1 cellular context compared by ENCODE assay signal in genomic region chr1:160374701-160375443, GRCh38.
TF ChIP-seq lines count a peak whose summit lies in the region.

No MANE protein-coding gene starts in this region.

TF ChIP-seq in GM23338, 12 proteins besides CTCF, POLR2A, EP300 and RAD21 (continued from another document):
- TF ChIP-seq ZNF462 (CRISPR knock-in tag; IDR thresholded peaks at IDR 0.05) (no peak), JUNB (IDR thresholded peaks at IDR 0.05; ENCODE audit: unreplicated experiment) (no peak), CREB1 (CRISPR knock-in tag; IDR thresholded peaks at IDR 0.05; ENCODE audit: low read depth) (no peak), EZH2phosphoT487 (IDR thresholded peaks at IDR 0.05; ENCODE audit: unreplicated experiment) (no peak), STAT1 (IDR thresholded peaks at IDR 0.05; ENCODE audit: unreplicated experiment) (no peak), ZNF114 (CRISPR knock-in tag; IDR thresholded peaks at IDR 0.05) (no peak), NANOG (IDR thresholded peaks at IDR 0.05; ENCODE audit: borderline replicate concordance) (no peak), POLR2AphosphoS5 (IDR thresholded peaks at IDR 0.05; ENCODE audit: low read depth) (no peak)
- TF ChIP-seq, protein P1, sequence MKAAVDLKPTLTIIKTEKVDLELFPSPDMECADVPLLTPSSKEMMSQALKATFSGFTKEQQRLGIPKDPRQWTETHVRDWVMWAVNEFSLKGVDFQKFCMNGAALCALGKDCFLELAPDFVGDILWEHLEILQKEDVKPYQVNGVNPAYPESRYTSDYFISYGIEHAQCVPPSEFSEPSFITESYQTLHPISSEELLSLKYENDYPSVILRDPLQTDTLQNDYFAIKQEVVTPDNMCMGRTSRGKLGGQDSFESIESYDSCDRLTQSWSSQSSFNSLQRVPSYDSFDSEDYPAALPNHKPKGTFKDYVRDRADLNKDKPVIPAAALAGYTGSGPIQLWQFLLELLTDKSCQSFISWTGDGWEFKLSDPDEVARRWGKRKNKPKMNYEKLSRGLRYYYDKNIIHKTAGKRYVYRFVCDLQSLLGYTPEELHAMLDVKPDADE (IDR thresholded peaks at IDR 0.05), result no peak
- TF ChIP-seq, protein P2, sequence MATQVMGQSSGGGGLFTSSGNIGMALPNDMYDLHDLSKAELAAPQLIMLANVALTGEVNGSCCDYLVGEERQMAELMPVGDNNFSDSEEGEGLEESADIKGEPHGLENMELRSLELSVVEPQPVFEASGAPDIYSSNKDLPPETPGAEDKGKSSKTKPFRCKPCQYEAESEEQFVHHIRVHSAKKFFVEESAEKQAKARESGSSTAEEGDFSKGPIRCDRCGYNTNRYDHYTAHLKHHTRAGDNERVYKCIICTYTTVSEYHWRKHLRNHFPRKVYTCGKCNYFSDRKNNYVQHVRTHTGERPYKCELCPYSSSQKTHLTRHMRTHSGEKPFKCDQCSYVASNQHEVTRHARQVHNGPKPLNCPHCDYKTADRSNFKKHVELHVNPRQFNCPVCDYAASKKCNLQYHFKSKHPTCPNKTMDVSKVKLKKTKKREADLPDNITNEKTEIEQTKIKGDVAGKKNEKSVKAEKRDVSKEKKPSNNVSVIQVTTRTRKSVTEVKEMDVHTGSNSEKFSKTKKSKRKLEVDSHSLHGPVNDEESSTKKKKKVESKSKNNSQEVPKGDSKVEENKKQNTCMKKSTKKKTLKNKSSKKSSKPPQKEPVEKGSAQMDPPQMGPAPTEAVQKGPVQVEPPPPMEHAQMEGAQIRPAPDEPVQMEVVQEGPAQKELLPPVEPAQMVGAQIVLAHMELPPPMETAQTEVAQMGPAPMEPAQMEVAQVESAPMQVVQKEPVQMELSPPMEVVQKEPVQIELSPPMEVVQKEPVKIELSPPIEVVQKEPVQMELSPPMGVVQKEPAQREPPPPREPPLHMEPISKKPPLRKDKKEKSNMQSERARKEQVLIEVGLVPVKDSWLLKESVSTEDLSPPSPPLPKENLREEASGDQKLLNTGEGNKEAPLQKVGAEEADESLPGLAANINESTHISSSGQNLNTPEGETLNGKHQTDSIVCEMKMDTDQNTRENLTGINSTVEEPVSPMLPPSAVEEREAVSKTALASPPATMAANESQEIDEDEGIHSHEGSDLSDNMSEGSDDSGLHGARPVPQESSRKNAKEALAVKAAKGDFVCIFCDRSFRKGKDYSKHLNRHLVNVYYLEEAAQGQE (IDR thresholded peaks at IDR 0.05; ENCODE audit: unreplicated experiment), result no peak
